2 cellular contexts compared by ENCODE assay signal in genomic region chrX:68692651-68693050, GRCh38.
TF ChIP-seq lines count a peak whose summit lies in the region.

No MANE protein-coding gene starts in this region.

TF ChIP-seq in HepG2, 621 proteins besides CTCF, POLR2A, EP300 and RAD21 (continued from another document):
- TF ChIP-seq ZNF580 (CRISPR knock-in tag; IDR thresholded peaks at IDR 0.05; ENCODE audit: borderline replicate concordance, low read depth), result no peak
- TF ChIP-seq THAP11 (CRISPR knock-in tag; IDR thresholded peaks at IDR 0.05), result no peak
- no peak for TF ChIP-seq PHF20 (CRISPR knock-in tag; IDR thresholded peaks at IDR 0.05)
- no peak for TF ChIP-seq ZUFSP (CRISPR knock-in tag; IDR thresholded peaks at IDR 0.05; ENCODE audit: borderline replicate concordance)
- TF ChIP-seq DNMT1 (CRISPR knock-in tag; IDR thresholded peaks at IDR 0.05), result no peak
- TF ChIP-seq PRMT3 (CRISPR knock-in tag; IDR thresholded peaks at IDR 0.05; ENCODE audit: borderline replicate concordance, low read depth), result no peak
- no peak for TF ChIP-seq ZSCAN21 (CRISPR knock-in tag; IDR thresholded peaks at IDR 0.05; ENCODE audit: borderline replicate concordance)
- no peak for TF ChIP-seq ZNF768 (CRISPR knock-in tag; IDR thresholded peaks at IDR 0.05)
- no peak for TF ChIP-seq ZNF512 (CRISPR knock-in tag; IDR thresholded peaks at IDR 0.05)
- TF ChIP-seq YY1 (IDR thresholded peaks at IDR 0.05; ENCODE audit: insufficient read depth, insufficient replicate concordance, low read depth, low read length), result no peak
- no peak for TF ChIP-seq ZNF230 (CRISPR knock-in tag; IDR thresholded peaks at IDR 0.05)
- no peak for TF ChIP-seq LRRFIP1 (CRISPR knock-in tag; conservative IDR thresholded peaks at IDR 0.05)
- no peak for TF ChIP-seq SRF (IDR thresholded peaks at IDR 0.05; ENCODE audit: low read depth, low read length)
- TF ChIP-seq KDM5A (IDR thresholded peaks at IDR 0.05; ENCODE audit: borderline replicate concordance, low read length), result no peak

TF ChIP-seq in SK-N-SH, 30 proteins besides CTCF, POLR2A, EP300 and RAD21 (continued from another document):
- TF ChIP-seq JUND (IDR thresholded peaks at IDR 0.05), result 0 out of 2 replicates have a peak, but pooled peaks have one; percentile 14
- TF ChIP-seq IRF3 (IDR thresholded peaks at IDR 0.05; ENCODE audit: low read depth, low read length), result no peak
- peak; percentile 19; the same call in 1 of the 2 replicates for TF ChIP-seq PBX3 (IDR thresholded peaks at IDR 0.05)
